10 cellular contexts compared by ENCODE assay signal in the genomic region with DNA sequence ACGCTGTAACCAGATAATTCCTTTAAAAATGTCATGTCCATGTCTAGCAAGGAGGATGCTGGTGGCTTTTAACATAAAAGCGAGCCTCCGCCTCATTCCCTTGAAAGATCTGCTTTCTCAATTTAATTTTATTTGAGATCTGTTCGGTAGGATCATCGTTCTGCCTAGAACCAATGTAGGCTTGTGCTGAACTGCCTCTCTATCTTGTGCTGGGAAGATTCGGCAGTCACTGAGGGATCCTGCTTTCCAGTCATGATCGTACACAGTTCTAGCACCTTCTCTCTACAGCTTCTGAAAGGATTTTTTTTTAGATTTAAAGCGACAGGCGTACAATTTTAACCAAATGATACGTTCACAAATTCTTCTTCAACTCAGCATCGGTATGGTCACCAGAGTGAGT. TPM values are rescaled to one million over a fixed set of nuclear protein-coding genes. Genes with fewer than 3 reads are reported as not detected.
DNase-seq lines count a peak whose midpoint lies in the region; ATAC-seq and TF ChIP-seq lines count a peak whose summit lies in the region.
"Had no signal": no experiment of that assay in that cellular context is flagged by ENCODE, and none has a peak within 500 bp of the region (broad histone marks: within the 10 kb centered on the region; RNA-seq: fewer than 3 reads in every experiment).

No MANE protein-coding gene starts in this region.

- intact Hi-C loops in activated CD4-positive, alpha-beta T cell treated with anti-CD3 and anti-CD28 coated beads for 36 hours (cut with DNase I, micrococcal nuclease), result no loop called here

- H3K4me3 ChIP-seq in BJ (ENCODE audit: low read depth, low read length) (peak overlapping the region; percentile 41), fibroblast of pulmonary artery (replicated peaks; ENCODE audit: low read depth, low read length) (peak overlapping the region; percentile 54)

- no peak overlapping the region for H3K4me3 Mint-ChIP-seq in activated CD4-positive, alpha-beta T cell treated with anti-CD3 and anti-CD28 coated beads for 36 hours
- no peak overlapping the region for H3K4me3 Mint-ChIP-seq in activated T-cell treated with anti-CD3 and anti-CD28 coated beads, Interleukin-2, amount 50 U/mL, for 72 hours
- H3K4me3 Mint-ChIP-seq: activated CD8-positive, alpha-beta memory T cell treated with anti-CD3 and anti-CD28 coated beads, Interleukin-2, amount 10 ng/mL, durations not matched to agents 7 days and 5 days had no signal

- DNase-seq in BJ (ENCODE audit: low read depth) (no peak), SHP77 (lab: John Stamatoyannopoulos, UW) (peak; percentile 19 to 42), fibroblast of pulmonary artery (ENCODE audit: low read depth) (peak; percentile 48), occipital lobe (lab: John Stamatoyannopoulos, UW) (peak; percentile 13), HuH-7 (ENCODE audit: low spot score) (no peak), NCI-H2029 treated with DMSO at 0.1 percent for 48 hours (lab: John Stamatoyannopoulos, UW) (no peak)
- DNase-seq in activated CD4-positive, alpha-beta T cell treated with anti-CD3 and anti-CD28 coated beads for 36 hours, result no peak
- no peak for DNase-seq in activated T-cell treated with anti-CD3 and anti-CD28 coated beads, Interleukin-2, amount 50 U/mL, for 72 hours
- DNase-seq: activated CD8-positive, alpha-beta memory T cell treated with anti-CD3 and anti-CD28 coated beads, Interleukin-2, amount 10 ng/mL, durations not matched to agents 7 days and 5 days; stimulated activated CD4-positive, alpha-beta T cell treated with anti-CD3 and anti-CD28 coated beads, Interleukin-12 subunit alpha, Interleukin-12 subunit beta, amount 100 ng/mL, for 4 hours had no signal

- H3K4me1 Mint-ChIP-seq in activated CD4-positive, alpha-beta T cell treated with anti-CD3 and anti-CD28 coated beads for 36 hours, result peaks cover 18% of the 10 kb centered on the region
- H3K4me1 Mint-ChIP-seq in activated T-cell treated with anti-CD3 and anti-CD28 coated beads, Interleukin-2, amount 50 U/mL, for 72 hours (ENCODE audit: low read depth), result peaks cover 4% of the 10 kb centered on the region

- peaks cover 6% of the 10 kb centered on the region for H3K36me3 Mint-ChIP-seq in activated CD4-positive, alpha-beta T cell treated with anti-CD3 and anti-CD28 coated beads for 36 hours (ENCODE audit: low read depth)
- H3K36me3 Mint-ChIP-seq in activated T-cell treated with anti-CD3 and anti-CD28 coated beads, Interleukin-2, amount 50 U/mL, for 72 hours (ENCODE audit: insufficient read depth in 2 of 2), result no peaks in the 10 kb centered on the region

- no peaks in the 10 kb centered on the region for H3K27me3 Mint-ChIP-seq in activated CD4-positive, alpha-beta T cell treated with anti-CD3 and anti-CD28 coated beads for 36 hours
- H3K27me3 Mint-ChIP-seq in activated T-cell treated with anti-CD3 and anti-CD28 coated beads, Interleukin-2, amount 50 U/mL, for 72 hours (ENCODE audit: low read depth), result no peaks in the 10 kb centered on the region
- H3K27me3 Mint-ChIP-seq: activated CD8-positive, alpha-beta memory T cell treated with anti-CD3 and anti-CD28 coated beads, Interleukin-2, amount 10 ng/mL, durations not matched to agents 7 days and 5 days had no signal

- no peak for ATAC-seq in activated CD4-positive, alpha-beta T cell treated with anti-CD3 and anti-CD28 coated beads for 36 hours
- ATAC-seq in activated T-cell treated with anti-CD3 and anti-CD28 coated beads, Interleukin-2, amount 50 U/mL, for 72 hours (replicated peaks in 1 of 2), result no peak
- ATAC-seq: activated CD8-positive, alpha-beta memory T cell treated with anti-CD3 and anti-CD28 coated beads, Interleukin-2, amount 10 ng/mL, durations not matched to agents 7 days and 5 days had no signal

- TF ChIP-seq CTCF in BJ (IDR thresholded peaks at IDR 0.05; ENCODE audit: insufficient read depth, low read depth, low read length) (no peak), fibroblast of pulmonary artery (IDR thresholded peaks at IDR 0.05; ENCODE audit: low read length, missing control alignments) (no peak)

- 0 out of 2 replicates have a peak, but pooled peaks cover 1% of the 10 kb centered on the region for H3K36me3 ChIP-seq in BJ (ENCODE audit: control insufficient read depth, insufficient read depth, low read length)

- POLR2A ChIA-PET in BJ (lab: Charles Lee), result interaction anchor here (1.5 kb wide), 1 partner anchor 186 kb away, joined by 3 read pairs; a partner anchor contains a TSS
- POLR2A ChIA-PET in activated CD4-positive, alpha-beta T cell treated with anti-CD3 and anti-CD28 coated beads for 36 hours (lab: Charles Lee), result no interaction called here

- H3K27ac Mint-ChIP-seq in activated CD4-positive, alpha-beta T cell treated with anti-CD3 and anti-CD28 coated beads for 36 hours, result no peak overlapping the region
- H3K27ac Mint-ChIP-seq in activated T-cell treated with anti-CD3 and anti-CD28 coated beads, Interleukin-2, amount 50 U/mL, for 72 hours, result no peak overlapping the region
- H3K27ac Mint-ChIP-seq: activated CD8-positive, alpha-beta memory T cell treated with anti-CD3 and anti-CD28 coated beads, Interleukin-2, amount 10 ng/mL, durations not matched to agents 7 days and 5 days had no signal

- no peaks in the 10 kb centered on the region for H3K27me3 ChIP-seq in BJ (ENCODE audit: control insufficient read depth, insufficient read depth, low read length)

- CTCF ChIA-PET in BJ (lab: Yijun Ruan, JAX), result interaction anchor here (0.7 to 3.8 kb wide), 3 partner anchors 9 to 187 kb away, joined by 3 to 21 read pairs (median 8); a partner anchor contains a TSS
- CTCF ChIA-PET in activated CD4-positive, alpha-beta T cell treated with anti-CD3 and anti-CD28 coated beads for 36 hours (lab: Charles Lee), result interaction anchor here (1.1 kb wide), 1 partner anchor 9 kb away, joined by 3 read pairs; no protein-coding TSS in a partner anchor

- no peaks in the 10 kb centered on the region for H3K9me3 Mint-ChIP-seq in activated CD4-positive, alpha-beta T cell treated with anti-CD3 and anti-CD28 coated beads for 36 hours (ENCODE audit: low read depth)
- H3K9me3 Mint-ChIP-seq in activated T-cell treated with anti-CD3 and anti-CD28 coated beads, Interleukin-2, amount 50 U/mL, for 72 hours, result no peaks in the 10 kb centered on the region

RNA-seq across cellular contexts. Expression of a gene that starts 54.3 kb away (rescaled TPM):
- 145 and 201 TPM in 2 replicates for polyA plus RNA-seq in BJ (2011; rRNA removed)
- 54.3 and 70.3 TPM in 2 replicates for polyA minus RNA-seq in BJ (2011; rRNA and poly(A)+ RNA removed)
- 266 TPM for total RNA-seq in occipital lobe
- 100 to 1,000 TPM; 117 to 134 TPM for total RNA-seq in activated CD4-positive, alpha-beta T cell treated with anti-CD3 and anti-CD28 coated beads for 36 hours
- total RNA-seq in activated T-cell treated with anti-CD3 and anti-CD28 coated beads, Interleukin-2, amount 50 U/mL, for 72 hours, result 10 to 100 TPM; 93.4 to 99.5 TPM

Comparison
In these comparisons a context has a peak if more than half of its experiments do, and no peak if none do; other contexts are left out.
1. DNase-seq: peak in SHP77 (2 of 2), fibroblast of pulmonary artery (single experiment) and occipital lobe (single experiment); none in BJ (single experiment), HuH-7 (single experiment), NCI-H2029 treated with DMSO at 0.1 percent for 48 hours (single experiment), activated CD4-positive, alpha-beta T cell treated with anti-CD3 and anti-CD28 coated beads for 36 hours (single experiment) and activated T-cell treated with anti-CD3 and anti-CD28 coated beads, Interleukin-2, amount 50 U/mL, for 72 hours (0 of 2).